ENCODE assay signal across 1 cellular context in genomic region chr12:8445731-8446130, GRCh38.
TF ChIP-seq lines count a peak whose summit lies in the region.

No MANE protein-coding gene starts in this region.

TF ChIP-seq in K562, 482 proteins besides CTCF, POLR2A, EP300 and RAD21 (continued from another document):
- TF ChIP-seq PATZ1 (CRISPR knock-in tag; IDR thresholded peaks at IDR 0.05; ENCODE audit: borderline replicate concordance) = no peak
- TF ChIP-seq SAFB (IDR thresholded peaks at IDR 0.05; ENCODE audit: borderline replicate concordance, low read depth, low read length) = peak; percentile 32; the same call in 1 of the 2 replicates
